8 cellular contexts compared by ENCODE assay signal in genomic region chr21:37582613-37583012, GRCh38.
A peak's percentile ranks its signal among the peaks of the same experiment; 100 is the strongest.
DNase-seq lines count a peak whose midpoint lies in the region; ATAC-seq and TF ChIP-seq lines count a peak whose summit lies in the region.

No MANE protein-coding gene starts in this region.

- H3K4me3 ChIP-seq in CD8-positive, alpha-beta T cell (ENCODE audit: low read depth, low read length) = no peak overlapping the region
- H3K4me3 ChIP-seq in HCT116 (replicated peaks in 1 of 2; ENCODE audit: low read depth in 1 of 2, low read length in 2 of 2) = no peak overlapping the region
- no peak overlapping the region for H3K4me3 ChIP-seq in SJSA1

- H3K27ac Mint-ChIP-seq in CD8-positive, alpha-beta T cell = no peak overlapping the region

- peaks cover 3% of the 10 kb centered on the region for H3K27me3 Mint-ChIP-seq in CD8-positive, alpha-beta T cell (ENCODE audit: low read depth)

- H2AFZ ChIP-seq in HCT116 (ENCODE audit: low read depth, low read length, poor library complexity, severe bottlenecking) = no peak overlapping the region

- TF ChIP-seq CTCF in CD8-positive, alpha-beta T cell (IDR thresholded peaks at IDR 0.05) = no peak
- peak; percentile 33 to 55 (median 47); a peak in 5 of 6 replicates for TF ChIP-seq CTCF in HCT116 (IDR thresholded peaks at IDR 0.05 in 2 of 3, conservative IDR thresholded peaks at IDR 0.05 in 1 of 3; ENCODE audit: borderline replicate concordance in 1 of 3, insufficient read depth in 1 of 3, low read depth in 2 of 3, low read length in 2 of 3)

- no peak overlapping the region for H3K4me3 Mint-ChIP-seq in CD8-positive, alpha-beta T cell

- intact Hi-C loops in CD8-positive, alpha-beta T cell (cut with DNase I, micrococcal nuclease) = no loop called here
- intact Hi-C loops in HCT116 (cut with micrococcal nuclease) = loop anchor here (10.0 kb wide), 1 partner anchor 418 kb away; no protein-coding TSS in a partner anchor

- peak; percentile 31 for ATAC-seq in CD8-positive, alpha-beta T cell
- ATAC-seq in HCT116 (peak; percentile 83), GM19395 (IDR thresholded peaks at IDR 0.05; ENCODE audit: unreplicated experiment) (no peak)

- no peaks in the 10 kb centered on the region for H3K4me1 Mint-ChIP-seq in CD8-positive, alpha-beta T cell (ENCODE audit: low read depth)

- DNase-seq in CD8-positive, alpha-beta T cell = peak in 1 of 7 experiments; percentile 26
- peak; percentile 18 for DNase-seq in HCT116 (ENCODE audit: low read depth, low spot score)
- DNase-seq in SJSA1 (ENCODE audit: low read depth in 1 of 2, low spot score in 2 of 2) = peak; percentile 26 to 56
- DNase-seq in fibroblast of peridontal ligament (ENCODE audit: extremely low read depth) = peak; percentile 74
- DNase-seq in renal cortical epithelial cell (ENCODE audit: low read depth) = peak; percentile 64
- no peak for DNase-seq in germinal center (ENCODE audit: low spot score)
- DNase-seq in NCI-H345 treated with DMSO at 0.1 percent for 48 hours (lab: John Stamatoyannopoulos, UW; ENCODE audit: unreplicated experiment) = no peak

- CTCF ChIA-PET in CD8-positive, alpha-beta T cell (lab: Charles Lee) = no interaction called here
- CTCF ChIA-PET in HCT116 (lab: Charles Lee) = interaction anchor here (1.0 kb wide), 1 partner anchor 9 kb away, joined by 3 read pairs; no protein-coding TSS in a partner anchor

- POLR2A ChIA-PET in CD8-positive, alpha-beta T cell (lab: Charles Lee) = no interaction called here
- POLR2A ChIA-PET in HCT116 (lab: Charles Lee) = no interaction called here

- no peak overlapping the region for H3K27ac ChIP-seq in CD8-positive, alpha-beta T cell (ENCODE audit: low read depth, low read length)
- H3K27ac ChIP-seq in HCT116 (ENCODE audit: low read depth, low read length) (no peak overlapping the region), SJSA1 (no peak overlapping the region)

- no peak for TF ChIP-seq POLR2A in HCT116 (IDR thresholded peaks at IDR 0.05; ENCODE audit: borderline replicate concordance, extremely low read depth, insufficient read depth, insufficient read length)

- H3K4me2 ChIP-seq in HCT116 (ENCODE audit: low read length) = no peak overlapping the region

- peaks cover 6% of the 10 kb centered on the region for H3K9me3 Mint-ChIP-seq in CD8-positive, alpha-beta T cell

- RAD21 ChIA-PET in HCT116 (lab: Charles Lee; ENCODE audit: low non-redundant PET in 1 of 2, low total read pairs in 2 of 2, uncharacterized antibody in 2 of 2, unreplicated experiment in 2 of 2) = no interaction called here

- H3K9ac ChIP-seq in HCT116 (ENCODE audit: low read length) = no peak overlapping the region

- no peaks in the 10 kb centered on the region for H3K4me1 ChIP-seq in CD8-positive, alpha-beta T cell (ENCODE audit: insufficient read depth, low read length)
- H3K4me1 ChIP-seq in HCT116 (ENCODE audit: control insufficient read depth in 1 of 2, insufficient read depth in 2 of 2, low read length in 2 of 2) = no peaks in the 10 kb centered on the region
- no peaks in the 10 kb centered on the region for H3K4me1 ChIP-seq in SJSA1 (replicated peaks)

- H3K36me3 Mint-ChIP-seq in CD8-positive, alpha-beta T cell = peaks cover 2% of the 10 kb centered on the region

- no peaks in the 10 kb centered on the region for H3K27me3 ChIP-seq in CD8-positive, alpha-beta T cell (ENCODE audit: insufficient read depth, low read length)
- H3K27me3 ChIP-seq in HCT116 (ENCODE audit: insufficient read depth, low read length) = no peaks in the 10 kb centered on the region
- H3K27me3 ChIP-seq in SJSA1 (replicated peaks) = no peaks in the 10 kb centered on the region

- H3K9me2 ChIP-seq in HCT116 (ENCODE audit: insufficient read depth) = no peaks in the 10 kb centered on the region

- no TSS peak for BruUV-seq in HCT116 (replicated peaks; lab: Mats Ljungman, UMichigan)

- no peaks in the 10 kb centered on the region for H3K9me3 ChIP-seq in CD8-positive, alpha-beta T cell (ENCODE audit: low read length)
- H3K9me3 ChIP-seq in HCT116 (ENCODE audit: control insufficient read depth in 1 of 2, insufficient read depth in 1 of 2, low read depth in 1 of 2, low read length in 2 of 2) (peaks cover 5 to 10% of the 10 kb centered on the region in 2 experiments; a peak in 1 of 4 replicates), SJSA1 (replicated peaks) (0 out of 2 replicates have a peak, but pooled peaks cover 2% of the 10 kb centered on the region)

- peak; percentile 63 for TF ChIP-seq RAD21 in HCT116 (IDR thresholded peaks at IDR 0.05; ENCODE audit: low read depth)

- no peaks in the 10 kb centered on the region for H4K20me1 ChIP-seq in HCT116 (ENCODE audit: insufficient read depth)

- H3K79me2 ChIP-seq in HCT116 (ENCODE audit: insufficient read depth, low read length) = no peaks in the 10 kb centered on the region

- H3K36me3 ChIP-seq in CD8-positive, alpha-beta T cell (ENCODE audit: insufficient read depth, low read length) = no peaks in the 10 kb centered on the region
- no peaks in the 10 kb centered on the region for H3K36me3 ChIP-seq in HCT116 (ENCODE audit: control insufficient read depth in 1 of 2, insufficient read depth in 2 of 2, low read length in 2 of 2)
- no peaks in the 10 kb centered on the region for H3K36me3 ChIP-seq in SJSA1

TF ChIP-seq in HCT116, 20 proteins besides CTCF, POLR2A, EP300 and RAD21:
- TF ChIP-seq ELF1 (IDR thresholded peaks at IDR 0.05; ENCODE audit: borderline replicate concordance, low read depth) (no peak), FOSL1 (IDR thresholded peaks at IDR 0.05; ENCODE audit: low read depth) (no peak), ZNF274 (IDR thresholded peaks at IDR 0.05; ENCODE audit: low read depth, low read length) (no peak), EZH2phosphoT487 (IDR thresholded peaks at IDR 0.05; ENCODE audit: borderline replicate concordance) (no peak), YY1 (IDR thresholded peaks at IDR 0.05; ENCODE audit: extremely low read depth, insufficient replicate concordance, low read depth, low read length) (no peak), SRF (IDR thresholded peaks at IDR 0.05; ENCODE audit: low read depth) (no peak), SP1 (IDR thresholded peaks at IDR 0.05; ENCODE audit: low read depth) (no peak), CBX3 (IDR thresholded peaks at IDR 0.05; ENCODE audit: low read depth) (no peak), CEBPB (IDR thresholded peaks at IDR 0.05; ENCODE audit: low read depth) (no peak), TCF7L2 (IDR thresholded peaks at IDR 0.05; ENCODE audit: borderline replicate concordance, extremely low read depth, insufficient read depth, insufficient read length) (no peak), JUND (IDR thresholded peaks at IDR 0.05) (no peak)
- TF ChIP-seq, protein P1, sequence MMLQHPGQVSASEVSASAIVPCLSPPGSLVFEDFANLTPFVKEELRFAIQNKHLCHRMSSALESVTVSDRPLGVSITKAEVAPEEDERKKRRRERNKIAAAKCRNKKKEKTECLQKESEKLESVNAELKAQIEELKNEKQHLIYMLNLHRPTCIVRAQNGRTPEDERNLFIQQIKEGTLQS (IDR thresholded peaks at IDR 0.05) = no peak

Comparison
In these comparisons a context has a peak if more than half of its experiments do, and no peak if none do; other contexts are left out.
1. DNase-seq: peak in HCT116 (single experiment), SJSA1 (2 of 2), fibroblast of peridontal ligament (single experiment) and renal cortical epithelial cell (single experiment); none in germinal center (single experiment) and NCI-H345 treated with DMSO at 0.1 percent for 48 hours (single experiment).